ENCODE assay signal across 9 cellular contexts in the genomic region with DNA sequence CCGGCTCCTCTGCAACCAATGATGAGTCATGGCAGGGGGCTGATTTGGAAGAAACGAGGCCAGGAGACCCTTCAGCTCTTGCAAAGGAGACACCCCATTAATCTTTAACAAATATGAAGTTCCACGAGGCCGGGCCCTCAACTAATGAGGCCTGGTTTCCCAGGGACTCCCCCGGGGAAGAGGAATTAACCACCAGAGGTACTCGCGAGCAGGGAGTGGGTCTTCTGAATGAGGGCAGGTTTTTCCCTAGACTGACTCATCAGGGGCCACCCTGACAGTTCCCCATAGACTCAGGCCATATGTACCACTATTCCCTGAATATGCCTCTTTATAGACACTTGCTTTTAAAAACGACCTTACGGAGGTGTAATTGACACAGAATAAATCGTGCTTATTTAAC.
"Had no signal": no experiment of that assay in that cellular context is flagged by ENCODE, and none has a peak within 500 bp of the region (broad histone marks: within the 10 kb centered on the region; RNA-seq: fewer than 3 reads in every experiment).

No MANE protein-coding gene starts in this region.

- H3K4me3 ChIP-seq: HAP-1 had no signal

- H3K9me3 ChIP-seq: HAP-1 had no signal

- H3K9ac ChIP-seq: KMS-11 had no signal

- ATAC-seq: HCT116, HepG2 had no signal

- FAIRE-seq: HepG2 had no signal

- H3K4me3 Mint-ChIP-seq: HFFc6, IgD-negative memory B cell had no signal

- H3K27ac Mint-ChIP-seq: HFFc6, IgD-negative memory B cell had no signal

- H3K27ac ChIP-seq: HL-60, KMS-11 had no signal

- DNase-seq: GOT3, H7, HFFc6 had no signal

- H3K36me3 ChIP-seq: HAP-1 had no signal

- H3K4me2 ChIP-seq: KMS-11 had no signal
